1 cellular context compared by ENCODE assay signal in genomic region chr10:46217749-46218453, GRCh38.
TF ChIP-seq lines count a peak whose summit lies in the region.

No MANE protein-coding gene starts in this region.

TF ChIP-seq in K562, 482 proteins besides CTCF, POLR2A, EP300 and RAD21 (continued from another document):
- no peak for TF ChIP-seq ZNF449 (CRISPR knock-in tag; IDR thresholded peaks at IDR 0.05)
- TF ChIP-seq THAP7 (CRISPR knock-in tag; IDR thresholded peaks at IDR 0.05): no peak
- no peak for TF ChIP-seq SRSF3 (IDR thresholded peaks at IDR 0.05; ENCODE audit: insufficient read depth, low read length)
- no peak for TF ChIP-seq GABPB1 (CRISPR knock-in tag; IDR thresholded peaks at IDR 0.05)
- TF ChIP-seq ARHGAP35 (IDR thresholded peaks at IDR 0.05; ENCODE audit: partially characterized antibody): peak; percentile 69
- TF ChIP-seq PCBP2 (IDR thresholded peaks at IDR 0.05; ENCODE audit: low read depth, low read length, poor library complexity, severe bottlenecking): no peak
- no peak for TF ChIP-seq ZNF12 (CRISPR knock-in tag; IDR thresholded peaks at IDR 0.05)
- 0 out of 4 replicates have a peak, but pooled peaks of 1 of the 2 experiments have one; percentile 5 for TF ChIP-seq FOXK2 (conservative IDR thresholded peaks at IDR 0.05 in 1 of 2, IDR thresholded peaks at IDR 0.05 in 1 of 2; ENCODE audit: low read depth in 2 of 2)
- TF ChIP-seq E2F6 (IDR thresholded peaks at IDR 0.05; ENCODE audit: borderline replicate concordance in 1 of 2, extremely low read depth in 1 of 2, insufficient read depth in 1 of 2, insufficient read length in 1 of 2, low read depth in 1 of 2, low read length in 1 of 2, poor library complexity in 1 of 2, severe bottlenecking in 1 of 2): no peak
- no peak for TF ChIP-seq TAF7 (tag; IDR thresholded peaks at IDR 0.05)
- no peak for TF ChIP-seq GATAD2B (IDR thresholded peaks at IDR 0.05; ENCODE audit: borderline replicate concordance)
- no peak for TF ChIP-seq YBX1 (IDR thresholded peaks at IDR 0.05)
- TF ChIP-seq MNT (conservative IDR thresholded peaks at IDR 0.05): no peak
- no peak; the same call in 1 of the 2 replicates for TF ChIP-seq ZNF197 (CRISPR knock-in tag; IDR thresholded peaks at IDR 0.05; ENCODE audit: low read depth)
- 0 out of 2 replicates have a peak, but pooled peaks have one; percentile 26 for TF ChIP-seq ZNF143 (CRISPR knock-in tag; IDR thresholded peaks at IDR 0.05)
- no peak for TF ChIP-seq NEUROD1 (IDR thresholded peaks at IDR 0.05; ENCODE audit: borderline replicate concordance, low read depth, low read length, partially characterized antibody)
- TF ChIP-seq RERE (CRISPR knock-in tag; IDR thresholded peaks at IDR 0.05; ENCODE audit: borderline replicate concordance): no peak
- no peak for TF ChIP-seq KAT8 (IDR thresholded peaks at IDR 0.05; ENCODE audit: low read depth)
- TF ChIP-seq KHSRP (IDR thresholded peaks at IDR 0.05): no peak
- TF ChIP-seq THRAP3 (IDR thresholded peaks at IDR 0.05; ENCODE audit: borderline replicate concordance): 0 out of 2 replicates have a peak, but pooled peaks have one; percentile 13
- TF ChIP-seq ZNF174 (CRISPR knock-in tag; IDR thresholded peaks at IDR 0.05): no peak
